Comparison of ENCODE assay signal across 17 cellular contexts in genomic region chr19:18667531-18668251, GRCh38. TPM values are rescaled to one million over a fixed set of nuclear protein-coding genes. Genes with fewer than 3 reads are reported as not detected.
A peak's percentile ranks its signal among the peaks of the same experiment; 100 is the strongest.
DNase-seq lines count a peak whose midpoint lies in the region; ATAC-seq and TF ChIP-seq lines count a peak whose summit lies in the region.
"Had no signal": no experiment of that assay in that cellular context is flagged by ENCODE, and none has a peak within 500 bp of the region (broad histone marks: within the 10 kb centered on the region; RNA-seq: fewer than 3 reads in every experiment).

No MANE protein-coding gene starts in this region.

- no peaks in the 10 kb centered on the region for H3K9me3 Mint-ChIP-seq in WTC11
- H3K9me3 Mint-ChIP-seq in effector memory CD8-positive, alpha-beta T cell: no peaks in the 10 kb centered on the region
- H3K9me3 Mint-ChIP-seq: CD4-positive, alpha-beta memory T cell; HFFc6; IgD-negative memory B cell had no signal

- no peak overlapping the region for H3K23ac ChIP-seq in trophoblast cell (ENCODE audit: low read length)

- no peak overlapping the region for H2BK5ac ChIP-seq in trophoblast cell (ENCODE audit: low read depth, low read length, poor library complexity)

- H4K12ac ChIP-seq in trophoblast cell (ENCODE audit: low read depth, low read length): no peak overlapping the region

- POLR2A ChIA-PET in HEK293 (lab: Yijun Ruan, JAX): no interaction called here
- POLR2A ChIA-PET in WTC11 (lab: Charles Lee): no interaction called here

- CTCF ChIA-PET in HEK293 (lab: Yijun Ruan, JAX): interaction anchor here (0.7 kb wide), 1 partner anchor 46 kb away, joined by 4 read pairs; no protein-coding TSS in a partner anchor
- CTCF ChIA-PET in WTC11 (lab: Charles Lee): interaction anchor here (0.9 kb wide), 1 partner anchor 198 kb away, joined by 4 read pairs; no protein-coding TSS in a partner anchor

- H2BK12ac ChIP-seq in trophoblast cell (ENCODE audit: low read length): no peak overlapping the region

- no peaks in the 10 kb centered on the region for H3K79me2 ChIP-seq in trophoblast cell (ENCODE audit: control insufficient read depth, insufficient read depth, low read length, poor library complexity)

- H2AFZ ChIP-seq in trophoblast cell (ENCODE audit: insufficient read depth, low read length, poor library complexity): no peak overlapping the region

- TF ChIP-seq CTCF in HEK293 (tag by site-specific recombination; IDR thresholded peaks at IDR 0.05): no peak
- TF ChIP-seq CTCF in WTC11 (IDR thresholded peaks at IDR 0.05): no peak

- H3K4ac ChIP-seq in trophoblast cell (ENCODE audit: low read depth, low read length): no peak overlapping the region

- H4K20me1 ChIP-seq in BLaER1: peaks cover 97% of the 10 kb centered on the region

- no peak for DNase-seq in WTC11 (ENCODE audit: low spot score)
- DNase-seq in trophoblast cell: peak; percentile 97 to 98
- DNase-seq in effector memory CD8-positive, alpha-beta T cell: no peak
- DNase-seq: ACHN; CD4-positive, alpha-beta memory T cell; DMS79; GOT3; HFFc6; KG1 had no signal

- H3K9ac ChIP-seq in BLaER1: no peak overlapping the region
- H3K9ac ChIP-seq in trophoblast cell (ENCODE audit: low read length): no peak overlapping the region

- no peak overlapping the region for H2AK5ac ChIP-seq in trophoblast cell (ENCODE audit: low read length)

- H3K14ac ChIP-seq in trophoblast cell (ENCODE audit: low read length): no peak overlapping the region

- no peak overlapping the region for H4K8ac ChIP-seq in trophoblast cell (ENCODE audit: low read depth, low read length)

- H3K4me3 Mint-ChIP-seq in WTC11: no peak overlapping the region
- no peak overlapping the region for H3K4me3 Mint-ChIP-seq in effector memory CD8-positive, alpha-beta T cell
- H3K4me3 Mint-ChIP-seq: CD4-positive, alpha-beta memory T cell; HFFc6; IgD-negative memory B cell had no signal

- H3K36me3 Mint-ChIP-seq in WTC11: peaks cover 8% of the 10 kb centered on the region; the same call in 1 of the 2 replicates
- peaks cover 32% of the 10 kb centered on the region for H3K36me3 Mint-ChIP-seq in effector memory CD8-positive, alpha-beta T cell (ENCODE audit: insufficient read depth)

- ATAC-seq in WTC11 (no peak), HG03342 (IDR thresholded peaks at IDR 0.05; ENCODE audit: unreplicated experiment) (no peak), HG03280 (IDR thresholded peaks at IDR 0.05; ENCODE audit: unreplicated experiment) (no peak)
- ATAC-seq in effector memory CD8-positive, alpha-beta T cell (replicated peaks): no peak

- peak overlapping the region; percentile 89 for H3K4me2 ChIP-seq in BLaER1
- H3K4me2 ChIP-seq in trophoblast cell (ENCODE audit: low read length): no peak overlapping the region

- H3K4me1 Mint-ChIP-seq in WTC11: peaks cover 7% of the 10 kb centered on the region
- peaks cover 4 to 10% of the 10 kb centered on the region in 2 donors for H3K4me1 Mint-ChIP-seq in effector memory CD8-positive, alpha-beta T cell (ENCODE audit: low read depth in 2 of 2)

- peak overlapping the region; percentile 65; the same call in 1 of the 2 replicates for H3K27ac Mint-ChIP-seq in WTC11
- no peak overlapping the region for H3K27ac Mint-ChIP-seq in effector memory CD8-positive, alpha-beta T cell
- H3K27ac Mint-ChIP-seq: HFFc6, IgD-negative memory B cell had no signal

- H4K91ac ChIP-seq in trophoblast cell (ENCODE audit: low read depth, low read length): no peak overlapping the region

- H3K27ac ChIP-seq in BLaER1 (no peak overlapping the region), HEK293 (ENCODE audit: extremely low read depth, low read depth, low read length) (no peak overlapping the region), trophoblast cell (ENCODE audit: low read depth, low read length) (no peak overlapping the region)
- H3K27ac ChIP-seq: C4-2B, HL-60 had no signal

- H3K4me3 ChIP-seq in BLaER1 (no peak overlapping the region), HEK293 (ENCODE audit: low read depth, low read length) (no peak overlapping the region), trophoblast cell (ENCODE audit: low read depth, low read length) (no peak overlapping the region)
- H3K4me3 ChIP-seq: HAP-1 had no signal

- H3K27me3 ChIP-seq in BLaER1 (no peaks in the 10 kb centered on the region), trophoblast cell (ENCODE audit: insufficient read depth, low read length) (no peaks in the 10 kb centered on the region)

- peaks cover 100% of the 10 kb centered on the region for H3K4me1 ChIP-seq in BLaER1
- no peaks in the 10 kb centered on the region for H3K4me1 ChIP-seq in HEK293 (ENCODE audit: control insufficient read depth, insufficient read depth, low read length)
- peaks cover 8 to 11% of the 10 kb centered on the region in 2 experiments for H3K4me1 ChIP-seq in trophoblast cell (ENCODE audit: control insufficient read depth in 1 of 2, insufficient read depth in 2 of 2, low read length in 2 of 2)
- H3K4me1 ChIP-seq: HAP-1 had no signal

- no CpG with 5 or more reads among the region's 55 CpGs for WGBS in trophoblast cell (ENCODE audit: extremely low coverage, insufficient coverage, insufficient read length)

- no peaks in the 10 kb centered on the region for H3K27me3 Mint-ChIP-seq in WTC11 (ENCODE audit: low read depth)
- H3K27me3 Mint-ChIP-seq in effector memory CD8-positive, alpha-beta T cell: no peaks in the 10 kb centered on the region
- H3K27me3 Mint-ChIP-seq: CD4-positive, alpha-beta memory T cell; IgD-negative memory B cell had no signal

- no peak overlapping the region for H2BK120ac ChIP-seq in trophoblast cell (ENCODE audit: insufficient read depth, low read length, poor library complexity)

- H3K36me3 ChIP-seq in BLaER1 (peaks cover 19% of the 10 kb centered on the region), HEK293 (ENCODE audit: control insufficient read depth in 2 of 2, insufficient read depth in 1 of 2, low read length in 2 of 2) (peaks cover 0 to 27% of the 10 kb centered on the region in 2 experiments; a peak in 2 of 3 replicates), trophoblast cell (ENCODE audit: control insufficient read depth in 1 of 2, insufficient read depth in 2 of 2, low read length in 2 of 2) (peaks cover 12 to 16% of the 10 kb centered on the region in 2 experiments)

- no peaks in the 10 kb centered on the region for H3K79me1 ChIP-seq in trophoblast cell (ENCODE audit: low read length)

- no peaks in the 10 kb centered on the region for H3K9me3 ChIP-seq in BLaER1
- H3K9me3 ChIP-seq in HEK293 (ENCODE audit: control insufficient read depth, insufficient read depth, low read depth, low read length): no peaks in the 10 kb centered on the region
- peaks cover 6% of the 10 kb centered on the region for H3K9me3 ChIP-seq in trophoblast cell (ENCODE audit: insufficient read depth, low read depth, low read length)
- H3K9me3 ChIP-seq: HAP-1 had no signal

- no peak overlapping the region for H3K18ac ChIP-seq in trophoblast cell (ENCODE audit: low read length)

TF ChIP-seq in HEK293, 187 proteins besides CTCF, POLR2A, EP300 and RAD21:
- TF ChIP-seq ZNF121 (tag by site-specific recombination; IDR thresholded peaks at IDR 0.05) (no peak), PBX3 (CRISPR knock-in tag; IDR thresholded peaks at IDR 0.05) (peak; percentile 50; the same call in 1 of the 2 replicates)

TF ChIP-seq in WTC11, 78 proteins besides CTCF, POLR2A, EP300 and RAD21:
- TF ChIP-seq, protein P1, sequence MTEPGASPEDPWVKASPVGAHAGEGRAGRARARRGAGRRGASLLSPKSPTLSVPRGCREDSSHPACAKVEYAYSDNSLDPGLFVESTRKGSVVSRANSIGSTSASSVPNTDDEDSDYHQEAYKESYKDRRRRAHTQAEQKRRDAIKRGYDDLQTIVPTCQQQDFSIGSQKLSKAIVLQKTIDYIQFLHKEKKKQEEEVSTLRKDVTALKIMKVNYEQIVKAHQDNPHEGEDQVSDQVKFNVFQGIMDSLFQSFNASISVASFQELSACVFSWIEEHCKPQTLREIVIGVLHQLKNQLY (CRISPR knock-in tag; IDR thresholded peaks at IDR 0.05): no peak
- TF ChIP-seq ZMAT4 (CRISPR knock-in tag; IDR thresholded peaks at IDR 0.05): no peak
- no peak for TF ChIP-seq FOXP1 (CRISPR knock-in tag; IDR thresholded peaks at IDR 0.05; ENCODE audit: borderline replicate concordance)
- no peak for TF ChIP-seq PRRX2 (CRISPR knock-in tag; IDR thresholded peaks at IDR 0.05)
- no peak for TF ChIP-seq E2F1 (CRISPR knock-in tag; IDR thresholded peaks at IDR 0.05)
TF ChIP-seq in WTC11: peak in this region for 0.

RNA-seq across cellular contexts. Expression of gene CRTC1, which starts 15.8 kb away (rescaled TPM):
- 12.3 to 17.0 TPM (median 16.3 TPM) in 3 replicates for total RNA-seq in WTC11 (2021)
- 10.0 and 10.2 TPM in 2 replicates for polyA plus RNA-seq in trophoblast cell (2013)

RNA-seq across cellular contexts. Expression of gene KLHL26, which starts 30.9 kb away (rescaled TPM):
- 13.1 to 14.2 TPM (median 14.2 TPM) in 3 replicates for total RNA-seq in WTC11 (2021)
- polyA plus RNA-seq in trophoblast cell (2013): 1.8 and 2.1 TPM in 2 replicates

RNA-seq across cellular contexts. Expression of gene TMEM59L, which starts 55.0 kb away (rescaled TPM):
- 14.8 to 30.0 TPM (median 27.3 TPM) in 3 replicates for total RNA-seq in WTC11 (2021)
- 0.50 and 0.56 TPM in 2 replicates for polyA plus RNA-seq in trophoblast cell (2013)
- total RNA-seq: CD4-positive, alpha-beta memory T cell had no signal
- polyA plus RNA-seq: CD4-positive, alpha-beta memory T cell; IgD-negative memory B cell had no signal

Comparison
In these comparisons a context has a peak if more than half of its experiments do, and no peak if none do; other contexts are left out.
1. DNase-seq: peak in trophoblast cell (2 of 2); none in WTC11 (single experiment) and effector memory CD8-positive, alpha-beta T cell (0 of 3).